ENCODE assay signal across 11 cellular contexts in genomic region chr2:43340945-43341356, GRCh38.
A peak's percentile ranks its signal among the peaks of the same experiment; 100 is the strongest.
DNase-seq lines count a peak whose midpoint lies in the region; ATAC-seq, FAIRE-seq and TF ChIP-seq lines count a peak whose summit lies in the region.
"Had no signal": no experiment of that assay in that cellular context is flagged by ENCODE, and none has a peak within 500 bp of the region (broad histone marks: within the 10 kb centered on the region; RNA-seq: fewer than 3 reads in every experiment).

No MANE protein-coding gene starts in this region.

- H3K9me3 ChIP-seq in A673 (ENCODE audit: low read depth, low read length, poor library complexity, severe bottlenecking) (no peaks in the 10 kb centered on the region), muscle layer of colon (ENCODE audit: low read length) (no peaks in the 10 kb centered on the region), mucosa of descending colon (no peaks in the 10 kb centered on the region)
- H3K9me3 ChIP-seq: tibial nerve had no signal

- H3K27me3 ChIP-seq in A673 (replicated peaks; ENCODE audit: insufficient read depth, low read depth, low read length, poor library complexity) (no peaks in the 10 kb centered on the region), muscle layer of colon (ENCODE audit: control insufficient read depth in 1 of 2, insufficient read depth in 2 of 2, low read length in 2 of 2) (no peaks in the 10 kb centered on the region)
- H3K27me3 ChIP-seq: tibial nerve had no signal

- no peak for FAIRE-seq in RCC 7860 (lab: Jason Lieb, UNC)

- BruUV-seq in A673 (replicated peaks; lab: Mats Ljungman, UMichigan) = no TSS peak

- POLR2A ChIA-PET in A673 (lab: Charles Lee; ENCODE audit: low non-redundant PET) = interaction anchor here (0.7 kb wide), 1 partner anchor 15 kb away, joined by 3 read pairs; no protein-coding TSS in a partner anchor
- POLR2A ChIA-PET in activated CD4-positive, alpha-beta T cell treated with anti-CD3 and anti-CD28 coated beads for 36 hours (lab: Charles Lee) = no interaction called here

- no peak overlapping the region for H3K27ac ChIP-seq in A673 (ENCODE audit: low read depth, low read length, poor library complexity, severe bottlenecking)
- H3K27ac ChIP-seq in muscle layer of colon (ENCODE audit: low read depth, low read length) = peak overlapping the region; percentile 61

- CTCF ChIA-PET in A673 (lab: Charles Lee) = no interaction called here
- CTCF ChIA-PET in activated CD4-positive, alpha-beta T cell treated with anti-CD3 and anti-CD28 coated beads for 36 hours (lab: Charles Lee) = interaction anchor here (1.1 to 1.5 kb wide), 3 partner anchors 10 to 393 kb away, joined by 3 to 5 read pairs (median 4); no protein-coding TSS in a partner anchor

- H3K4me1 Mint-ChIP-seq in CD14-positive monocyte = peaks cover 31% of the 10 kb centered on the region
- no peaks in the 10 kb centered on the region for H3K4me1 Mint-ChIP-seq in activated CD4-positive, alpha-beta T cell treated with anti-CD3 and anti-CD28 coated beads for 36 hours

- H3K4me3 ChIP-seq in A673 (ENCODE audit: low read depth, low read length, poor library complexity, severe bottlenecking) (no peak overlapping the region), muscle layer of colon (ENCODE audit: low read depth in 1 of 2, low read length in 2 of 2) (peak overlapping the region in 1 of 2 donors; percentile 9), mucosa of descending colon (no peak overlapping the region)
- H3K4me3 ChIP-seq: tibial nerve had no signal

- H3K4me3 Mint-ChIP-seq in CD14-positive monocyte = no peak overlapping the region
- no peak overlapping the region for H3K4me3 Mint-ChIP-seq in activated CD4-positive, alpha-beta T cell treated with anti-CD3 and anti-CD28 coated beads for 36 hours
- H3K4me3 Mint-ChIP-seq: T-cell had no signal

- peaks cover 38 to 45% of the 10 kb centered on the region in 2 donors for H3K36me3 Mint-ChIP-seq in CD14-positive monocyte
- peaks cover 19% of the 10 kb centered on the region for H3K36me3 Mint-ChIP-seq in activated CD4-positive, alpha-beta T cell treated with anti-CD3 and anti-CD28 coated beads for 36 hours (ENCODE audit: low read depth)

- H3K27ac Mint-ChIP-seq in CD14-positive monocyte = no peak overlapping the region
- H3K27ac Mint-ChIP-seq in activated CD4-positive, alpha-beta T cell treated with anti-CD3 and anti-CD28 coated beads for 36 hours = no peak overlapping the region
- H3K27ac Mint-ChIP-seq: T-cell had no signal

- H3K36me3 ChIP-seq in A673 (ENCODE audit: insufficient read depth, low read length, poor library complexity, severe bottlenecking) (no peaks in the 10 kb centered on the region), muscle layer of colon (ENCODE audit: insufficient read depth, low read length) (no peaks in the 10 kb centered on the region), mucosa of descending colon (ENCODE audit: low read depth) (no peaks in the 10 kb centered on the region)

- intact Hi-C loops in A673 (cut with micrococcal nuclease; ENCODE audit: unreplicated experiment) (no loop called here), mucosa of descending colon (cut with DNase I, micrococcal nuclease) (no loop called here), CD14-positive monocyte (cut with micrococcal nuclease) (no loop called here)
- intact Hi-C loops in activated CD4-positive, alpha-beta T cell treated with anti-CD3 and anti-CD28 coated beads for 36 hours (cut with DNase I, micrococcal nuclease) = no loop called here

- TF ChIP-seq CTCF in A673 (conservative IDR thresholded peaks at IDR 0.05; ENCODE audit: low read depth, low read length) = no peak
- no peak for TF ChIP-seq CTCF in mucosa of descending colon (IDR thresholded peaks at IDR 0.05)
- no peak for TF ChIP-seq CTCF in CD14-positive monocyte (IDR thresholded peaks at IDR 0.05)

- DNase-seq in A673 (ENCODE audit: low spot score) = peak; percentile 45
- peak; percentile 43 for DNase-seq in RCC 7860 (ENCODE audit: low spot score)
- DNase-seq in mucosa of descending colon = no peak
- DNase-seq in CD14-positive monocyte (ENCODE audit: low spot score) = no peak
- DNase-seq in activated CD4-positive, alpha-beta T cell treated with anti-CD3 and anti-CD28 coated beads for 36 hours = no peak
- DNase-seq: activated T-cell treated with anti-CD3 and anti-CD28 coated beads, Interleukin-2, amount 50 U/mL, for 1 hour; T-cell had no signal

- peaks cover 0 to 1% (median 0%) of the 10 kb centered on the region in 7 donors for H3K9me3 Mint-ChIP-seq in CD14-positive monocyte
- H3K9me3 Mint-ChIP-seq in activated CD4-positive, alpha-beta T cell treated with anti-CD3 and anti-CD28 coated beads for 36 hours (ENCODE audit: low read depth) = no peaks in the 10 kb centered on the region
- H3K9me3 Mint-ChIP-seq: T-cell had no signal

- no peak overlapping the region for H3K9ac ChIP-seq in muscle layer of colon (ENCODE audit: low read length)

- peak; percentile 36 for ATAC-seq in esophagus mucosa
- ATAC-seq in mucosa of descending colon = no peak
- no peak for ATAC-seq in activated CD4-positive, alpha-beta T cell treated with anti-CD3 and anti-CD28 coated beads for 36 hours
- no peak for ATAC-seq in GM21786 (IDR thresholded peaks at IDR 0.05; ENCODE audit: unreplicated experiment)
- ATAC-seq: T-cell had no signal

- H3K27me3 Mint-ChIP-seq in CD14-positive monocyte (ENCODE audit: low read depth in 3 of 3) = peaks cover 0 to 1% (median 1%) of the 10 kb centered on the region in 3 donors
- H3K27me3 Mint-ChIP-seq in activated CD4-positive, alpha-beta T cell treated with anti-CD3 and anti-CD28 coated beads for 36 hours = no peaks in the 10 kb centered on the region
- H3K27me3 Mint-ChIP-seq: T-cell had no signal

- no peaks in the 10 kb centered on the region for H3K4me1 ChIP-seq in A673 (ENCODE audit: insufficient read depth, low read length, poor library complexity, severe bottlenecking)
- H3K4me1 ChIP-seq in muscle layer of colon (ENCODE audit: insufficient read depth, low read length) = peaks cover 63% of the 10 kb centered on the region
- H3K4me1 ChIP-seq in mucosa of descending colon (ENCODE audit: low read depth) = peaks cover 26% of the 10 kb centered on the region

Comparison
In these comparisons a context has a peak if more than half of its experiments do, and no peak if none do; other contexts are left out.
1. DNase-seq: peak in A673 (single experiment) and RCC 7860 (single experiment); none in mucosa of descending colon (0 of 3), CD14-positive monocyte (single experiment) and activated CD4-positive, alpha-beta T cell treated with anti-CD3 and anti-CD28 coated beads for 36 hours (single experiment).